In genomic region chr13:48750588-48751383, GRCh38 we compare ENCODE assay signal across 14 cellular contexts.
A peak's percentile ranks its signal among the peaks of the same experiment; 100 is the strongest.
DNase-seq lines count a peak whose midpoint lies in the region; ATAC-seq and TF ChIP-seq lines count a peak whose summit lies in the region.
"Had no signal": no experiment of that assay in that cellular context is flagged by ENCODE, and none has a peak within 500 bp of the region (broad histone marks: within the 10 kb centered on the region; RNA-seq: fewer than 3 reads in every experiment).

No MANE protein-coding gene starts in this region.

- H3K36me3 ChIP-seq in mesendoderm (ENCODE audit: control insufficient read depth, insufficient read depth, low read length) (no peaks in the 10 kb centered on the region), thyroid gland (no peaks in the 10 kb centered on the region)

- in situ Hi-C loops in SK-MEL-5 (cut with HindIII; ENCODE audit: low pct_unique_long_range_greater_than_20kb, low sequenced_read_pairs), result no loop called here

- DNase-seq in SK-MEL-5 (ENCODE audit: low read depth, low spot score) (peak; percentile 57), fibroblast of gingiva (ENCODE audit: low read depth) (peak; percentile 73), mesendoderm (no peak), thyroid gland (peak; percentile 75 to 82), NCI-H748 treated with DMSO at 0.1 percent for 48 hours (lab: John Stamatoyannopoulos, UW) (no peak), NCI-H1694 treated with DMSO at 0.1 percent for 48 hours (lab: John Stamatoyannopoulos, UW) (no peak)
- no peak for DNase-seq in activated effector memory CD4-positive, alpha-beta T cell treated with Interleukin-2 at 50 U/mL for 16 hours
- DNase-seq: activated CD8-positive, alpha-beta memory T cell treated with anti-CD3 and anti-CD28 coated beads for 24 hours; amniotic stem cell; DMS153; NCI-H187 treated with DMSO at 0.1 percent for 48 hours; stimulated activated naive B cell treated with anti-CD40 and anti-IgM and Interleukin-4, amounts not matched to agents 10 μg/mL and 1 μg/mL and 100 μg/mL, for 72 hours; T-helper 2 cell had no signal

- H3K4me2 ChIP-seq in mesendoderm (ENCODE audit: low read length), result no peak overlapping the region

- TF ChIP-seq CTCF in thyroid gland (IDR thresholded peaks at IDR 0.05), result peak in 4 of 6 experiments; percentile 27 to 45 (median 36)

- ATAC-seq in HG02852 (IDR thresholded peaks at IDR 0.05; ENCODE audit: unreplicated experiment), result no peak

- H3K79me2 ChIP-seq in mesendoderm (ENCODE audit: control insufficient read depth, insufficient read depth, low read length), result no peaks in the 10 kb centered on the region

- peak overlapping the region; percentile 40 for H3K18ac ChIP-seq in mesendoderm (ENCODE audit: low read length)

- intact Hi-C loops in thyroid gland (cut with DNase I), result no loop called here

- H3K4me3 ChIP-seq in mesendoderm (ENCODE audit: low read length) (no peak overlapping the region), thyroid gland (replicated peaks in 1 of 3) (no peak overlapping the region)

- H3K27ac ChIP-seq in mesendoderm (ENCODE audit: low read depth, low read length) (no peak overlapping the region), thyroid gland (peak overlapping the region; percentile 65 to 79 (median 79))

- no CpG with 5 or more reads among the region's 9 CpGs for WGBS in mesendoderm (ENCODE audit: extremely low coverage, insufficient coverage, low lambda C conversion rate)
- WGBS in thyroid gland, 2 donors, result 54 to 55% methylated on average over 9 of the region's 9 CpGs

- no peak overlapping the region for H3K56ac ChIP-seq in mesendoderm (ENCODE audit: low read length)

- H3K79me1 ChIP-seq in mesendoderm (ENCODE audit: low read length), result no peaks in the 10 kb centered on the region

- no peak for TF ChIP-seq POLR2A in thyroid gland (IDR thresholded peaks at IDR 0.05)

- no peak overlapping the region for H2BK5ac ChIP-seq in mesendoderm (ENCODE audit: low read length)

- H2BK15ac ChIP-seq in mesendoderm (replicated peaks; ENCODE audit: low read depth), result no peak overlapping the region

- no peak overlapping the region for H3K4ac ChIP-seq in mesendoderm (ENCODE audit: low read depth, low read length)

- no peaks in the 10 kb centered on the region for H3K9me3 ChIP-seq in thyroid gland

- H3K23ac ChIP-seq in mesendoderm (ENCODE audit: low read length), result no peak overlapping the region

- H3K4me1 ChIP-seq in mesendoderm (ENCODE audit: control insufficient read depth, low read depth, low read length) (no peaks in the 10 kb centered on the region), thyroid gland (peaks cover 11 to 16% of the 10 kb centered on the region in 2 donors)

- H2BK120ac ChIP-seq in mesendoderm (ENCODE audit: low read depth, low read length), result no peak overlapping the region

- H3K9ac ChIP-seq in mesendoderm (ENCODE audit: low read length), result no peak overlapping the region

- no peaks in the 10 kb centered on the region for H3K27me3 ChIP-seq in mesendoderm (ENCODE audit: insufficient read depth, low read length, poor library complexity)
- H3K27me3 ChIP-seq in thyroid gland, result no peaks in the 10 kb centered on the region

- H4K8ac ChIP-seq in mesendoderm (ENCODE audit: low read depth, low read length), result no peak overlapping the region

- no peak overlapping the region for H4K5ac ChIP-seq in mesendoderm (ENCODE audit: low read length)

- H2AK5ac ChIP-seq in mesendoderm (ENCODE audit: low read length), result peak overlapping the region; percentile 72

Comparison
In these comparisons a context has a peak if more than half of its experiments do, and no peak if none do; other contexts are left out.
1. DNase-seq: peak in SK-MEL-5 (single experiment), fibroblast of gingiva (single experiment) and thyroid gland (2 of 2); none in mesendoderm (single experiment), activated effector memory CD4-positive, alpha-beta T cell treated with Interleukin-2 at 50 U/mL for 16 hours (single experiment), NCI-H748 treated with DMSO at 0.1 percent for 48 hours (single experiment) and NCI-H1694 treated with DMSO at 0.1 percent for 48 hours (single experiment).